In genomic region chr1:109040627-109041613, GRCh38 we compare ENCODE assay signal across 1 cellular context.
TF ChIP-seq lines count a peak whose summit lies in the region.

No MANE protein-coding gene starts in this region.

TF ChIP-seq in K562, 482 proteins besides CTCF, POLR2A, EP300 and RAD21 (continued from another document and continues in another):
- 0 out of 2 replicates have a peak, but pooled peaks have one; percentile 5 for TF ChIP-seq HDAC2 (IDR thresholded peaks at IDR 0.05)
- peak; percentile 73 for TF ChIP-seq ZNF384 (IDR thresholded peaks at IDR 0.05; ENCODE audit: low read depth, low read length)
- no peak for TF ChIP-seq CHD1 (IDR thresholded peaks at IDR 0.05; ENCODE audit: low read length)
- no peak for TF ChIP-seq CLOCK (CRISPR knock-in tag; IDR thresholded peaks at IDR 0.05; ENCODE audit: borderline replicate concordance)
- TF ChIP-seq IRF2 (CRISPR knock-in tag; IDR thresholded peaks at IDR 0.05): no peak
- no peak for TF ChIP-seq NFE2 (IDR thresholded peaks at IDR 0.05; ENCODE audit: low read depth)
- TF ChIP-seq SFPQ (IDR thresholded peaks at IDR 0.05; ENCODE audit: low read depth, low read length): no peak
- no peak for TF ChIP-seq ZBTB34 (CRISPR knock-in tag; IDR thresholded peaks at IDR 0.05)
- TF ChIP-seq ZNF764 (CRISPR knock-in tag; IDR thresholded peaks at IDR 0.05; ENCODE audit: low read depth): no peak
- 0 out of 2 replicates have a peak, but pooled peaks have one; percentile 38 for TF ChIP-seq MED1 (CRISPR knock-in tag; IDR thresholded peaks at IDR 0.05; ENCODE audit: borderline replicate concordance)
- TF ChIP-seq MTA1 (IDR thresholded peaks at IDR 0.05; ENCODE audit: borderline replicate concordance): 0 out of 2 replicates have a peak, but pooled peaks have one; percentile 22
- no peak for TF ChIP-seq C11orf30 (IDR thresholded peaks at IDR 0.05; ENCODE audit: low read depth)
- TF ChIP-seq SMARCE1 (IDR thresholded peaks at IDR 0.05): no peak
- TF ChIP-seq BRCA1 (IDR thresholded peaks at IDR 0.05): no peak
- TF ChIP-seq BRCA1 (CRISPR knock-in tag; IDR thresholded peaks at IDR 0.05): 0 out of 2 replicates have a peak, but pooled peaks have one; percentile 24
- no peak for TF ChIP-seq HNRNPL (IDR thresholded peaks at IDR 0.05; ENCODE audit: low read depth, low read length)
- TF ChIP-seq TAL1 (IDR thresholded peaks at IDR 0.05): no peak
- 0 out of 2 replicates have a peak, but pooled peaks have one; percentile 6 for TF ChIP-seq GATAD2A (IDR thresholded peaks at IDR 0.05)
- TF ChIP-seq ZNF324 (CRISPR knock-in tag; IDR thresholded peaks at IDR 0.05): no peak
- TF ChIP-seq JUND (IDR thresholded peaks at IDR 0.05; ENCODE audit: borderline replicate concordance, low read depth, low read length): no peak
- TF ChIP-seq JUND (tag; IDR thresholded peaks at IDR 0.05; ENCODE audit: borderline replicate concordance, low read depth, low read length): no peak
- no peak for TF ChIP-seq RNF2 (IDR thresholded peaks at IDR 0.05)
- no peak for TF ChIP-seq HNRNPH1 (optimal IDR thresholded peaks at IDR 0.05; ENCODE audit: low read depth, low read length)
- no peak for TF ChIP-seq PTTG1 (tag; IDR thresholded peaks at IDR 0.05; ENCODE audit: low read depth)
- no peak for TF ChIP-seq GABPB2 (CRISPR knock-in tag; conservative IDR thresholded peaks at IDR 0.05)
- TF ChIP-seq EGR1 (conservative IDR thresholded peaks at IDR 0.05): no peak
- no peak for TF ChIP-seq RBM22 (IDR thresholded peaks at IDR 0.05; ENCODE audit: low read depth, low read length, poor library complexity, severe bottlenecking)
- TF ChIP-seq SIN3B (IDR thresholded peaks at IDR 0.05; ENCODE audit: low read depth): no peak
- no peak for TF ChIP-seq ZNF57 (CRISPR knock-in tag; IDR thresholded peaks at IDR 0.05)
- no peak for TF ChIP-seq STAG1 (CRISPR knock-in tag; IDR thresholded peaks at IDR 0.05; ENCODE audit: borderline replicate concordance)
- TF ChIP-seq ATF3 (IDR thresholded peaks at IDR 0.05): no peak
- no peak for TF ChIP-seq ATF3 (CRISPR knock-in tag; conservative IDR thresholded peaks at IDR 0.05)
- TF ChIP-seq AFF4 (CRISPR knock-in tag; IDR thresholded peaks at IDR 0.05): 0 out of 2 replicates have a peak, but pooled peaks have one; percentile 3
- no peak for TF ChIP-seq SNAPC5 (CRISPR knock-in tag; IDR thresholded peaks at IDR 0.05)
- TF ChIP-seq ZNF76 (CRISPR knock-in tag; IDR thresholded peaks at IDR 0.05; ENCODE audit: borderline replicate concordance): no peak
- TF ChIP-seq U2AF1 (optimal IDR thresholded peaks at IDR 0.05; ENCODE audit: low read depth, low read length): no peak
- TF ChIP-seq HOMEZ (CRISPR knock-in tag; IDR thresholded peaks at IDR 0.05): no peak
- no peak for TF ChIP-seq PREB (CRISPR knock-in tag; IDR thresholded peaks at IDR 0.05)
- 0 out of 2 replicates have a peak, but pooled peaks have one; percentile 21 for TF ChIP-seq FOXO4 (CRISPR knock-in tag; IDR thresholded peaks at IDR 0.05)
- TF ChIP-seq ZNF197 (CRISPR knock-in tag; IDR thresholded peaks at IDR 0.05; ENCODE audit: low read depth): no peak
- no peak for TF ChIP-seq CCAR2 (IDR thresholded peaks at IDR 0.05; ENCODE audit: low read depth, low read length)
- no peak for TF ChIP-seq TBP (optimal IDR thresholded peaks at IDR 0.05; ENCODE audit: low read depth, low read length)
- TF ChIP-seq ZKSCAN3 (CRISPR knock-in tag; IDR thresholded peaks at IDR 0.05): no peak
- TF ChIP-seq ERF (CRISPR knock-in tag; IDR thresholded peaks at IDR 0.05): no peak
- no peak for TF ChIP-seq SMAD4 (CRISPR knock-in tag; conservative IDR thresholded peaks at IDR 0.05)
- no peak for TF ChIP-seq FOXM1 (IDR thresholded peaks at IDR 0.05; ENCODE audit: low read depth)
- no peak for TF ChIP-seq FOXM1 (CRISPR knock-in tag; IDR thresholded peaks at IDR 0.05; ENCODE audit: low read depth)
- TF ChIP-seq RBM17 (IDR thresholded peaks at IDR 0.05; ENCODE audit: borderline replicate concordance, low read depth, low read length): no peak
